8 cellular contexts compared by ENCODE assay signal in genomic region chr3:133384331-133385027, GRCh38. TPM values are rescaled to one million over a fixed set of nuclear protein-coding genes. Genes with fewer than 3 reads are reported as not detected.
A peak's percentile ranks its signal among the peaks of the same experiment; 100 is the strongest.
DNase-seq lines count a peak whose midpoint lies in the region; ATAC-seq, FAIRE-seq and TF ChIP-seq lines count a peak whose summit lies in the region.

No MANE protein-coding gene starts in this region.

- H3K27me3 ChIP-seq in H9 (ENCODE audit: insufficient read depth, low read length) (no peaks in the 10 kb centered on the region), mesenchymal stem cell (ENCODE audit: control insufficient read depth in 1 of 2, insufficient read depth in 1 of 2, low read length in 2 of 2) (peaks cover 0 to 59% of the 10 kb centered on the region in 2 experiments), upper lobe of left lung (no peaks in the 10 kb centered on the region)

- H4K8ac ChIP-seq in H9 (replicated peaks; ENCODE audit: insufficient read length, low read depth, low read length) (no peak overlapping the region), mesenchymal stem cell (ENCODE audit: low read length) (no peak overlapping the region)

- H3K4me2 ChIP-seq in H9 (ENCODE audit: insufficient read depth, insufficient read length, low read length) (no peak overlapping the region), mesenchymal stem cell (ENCODE audit: low read length, poor library complexity, severe bottlenecking) (no peak overlapping the region)

- TF ChIP-seq EP300 in upper lobe of left lung (IDR thresholded peaks at IDR 0.05): no peak

- no peak overlapping the region for H3T11ph ChIP-seq in H9 (ENCODE audit: low read length)

- no peaks in the 10 kb centered on the region for H3K4me1 ChIP-seq in H9 (ENCODE audit: insufficient read depth, low read length)
- peaks cover 5% of the 10 kb centered on the region for H3K4me1 ChIP-seq in mesenchymal stem cell (ENCODE audit: control insufficient read depth, insufficient read depth, low read depth, low read length)
- peaks cover 7 to 24% (median 17%) of the 10 kb centered on the region in 4 donors for H3K4me1 ChIP-seq in upper lobe of left lung

- H3K18ac ChIP-seq in H9 (ENCODE audit: insufficient read length, low read depth, low read length) (no peak overlapping the region), mesenchymal stem cell (ENCODE audit: low read depth in 1 of 2, low read length in 2 of 2) (no peak overlapping the region)

- no peak overlapping the region for H2BK120ac ChIP-seq in H9 (ENCODE audit: low read depth, low read length, poor library complexity, severe bottlenecking)
- H2BK120ac ChIP-seq in mesenchymal stem cell (ENCODE audit: low read depth, low read length): no peak overlapping the region

- no peak overlapping the region for H3K4me3 Mint-ChIP-seq in H9

- no peak overlapping the region for H4K5ac ChIP-seq in H9 (ENCODE audit: insufficient read length, low read depth, low read length)

- H2BK5ac ChIP-seq in H9 (ENCODE audit: insufficient read length, low read length) (no peak overlapping the region), mesenchymal stem cell (ENCODE audit: low read depth, low read length, poor library complexity, severe bottlenecking) (no peak overlapping the region)

- H4K91ac ChIP-seq in H9 (ENCODE audit: insufficient read length, low read depth, low read length) (no peak overlapping the region), mesenchymal stem cell (ENCODE audit: low read length) (no peak overlapping the region)

- peak; percentile 69 for ATAC-seq in upper lobe of left lung (ENCODE audit: low FRiP score in 2 of 2)

- H3K4me3 ChIP-seq in NB4 (ENCODE audit: low read depth, low read length) (no peak overlapping the region), mesenchymal stem cell (ENCODE audit: insufficient read depth in 1 of 2, low read depth in 1 of 2, low read length in 2 of 2) (no peak overlapping the region), upper lobe of left lung (peak overlapping the region in 1 of 4 donors; percentile 4)

- no peak overlapping the region for H3K27ac Mint-ChIP-seq in H9

- H3K4me1 Mint-ChIP-seq in H9: peaks cover 17 to 21% of the 10 kb centered on the region in 2 experiments

- DNase-seq in GM10266 (ENCODE audit: extremely low spot score): peak; percentile 62
- peak; percentile 83 for DNase-seq in H9
- peak; percentile 64 for DNase-seq in NB4 (ENCODE audit: low read depth)
- DNase-seq in SHP77 treated with DMSO at 0.1 percent for 48 hours (lab: John Stamatoyannopoulos, UW): peak; percentile 29
- DNase-seq in mesenchymal stem cell: peak; percentile 40
- DNase-seq in upper lobe of left lung: peak; percentile 27 to 59
- DNase-seq in OCI-M2 (lab: John Stamatoyannopoulos, UW; ENCODE audit: unreplicated experiment): no peak

- H3K4ac ChIP-seq in H9 (ENCODE audit: low read depth, low read length) (no peak overlapping the region), mesenchymal stem cell (ENCODE audit: low read depth in 1 of 2, low read length in 2 of 2) (no peak overlapping the region)

- no CpG with 5 or more reads among the region's 13 CpGs for WGBS in H9 (ENCODE audit: extremely low coverage, insufficient read length, low lambda C conversion rate)
- 20% methylated on average over 12 of the region's 13 CpGs for WGBS in mesenchymal stem cell
- WGBS in upper lobe of left lung, 2 donors: 26 to 30% methylated on average over 10 to 13 of the region's 13 CpGs

- H4K20me1 ChIP-seq in H9 (ENCODE audit: control insufficient read depth, insufficient read depth, insufficient read length): no peaks in the 10 kb centered on the region

- no peak overlapping the region; the same call in 1 of the 2 replicates for H2BK15ac ChIP-seq in H9 (ENCODE audit: low read depth, low read length)
- H2BK15ac ChIP-seq in mesenchymal stem cell (ENCODE audit: low read depth, poor library complexity, severe bottlenecking): no peak overlapping the region

- peak; percentile 21 for FAIRE-seq in endometrium (lab: Jason Lieb, UNC)

- H3K27me3 Mint-ChIP-seq in H9 (ENCODE audit: low read depth): no peaks in the 10 kb centered on the region

- no peak overlapping the region for H2BK12ac ChIP-seq in H9 (ENCODE audit: insufficient read length, low read depth, low read length)
- H2BK12ac ChIP-seq in mesenchymal stem cell (ENCODE audit: low read length in 2 of 2): no peak overlapping the region

- no peak overlapping the region for H2BK20ac ChIP-seq in H9 (ENCODE audit: low read depth, low read length, poor library complexity, severe bottlenecking)

- H2AFZ ChIP-seq in H9 (ENCODE audit: low read length) (no peak overlapping the region), mesenchymal stem cell (ENCODE audit: low read depth, low read length) (no peak overlapping the region)

- no peak overlapping the region for H3K56ac ChIP-seq in H9 (ENCODE audit: insufficient read length, low read depth, low read length)

- no peak overlapping the region for H3K27ac ChIP-seq in H9 (ENCODE audit: insufficient read length, low read depth, low read length)
- no peak overlapping the region for H3K27ac ChIP-seq in mesenchymal stem cell (ENCODE audit: low read length, poor library complexity, severe bottlenecking)
- H3K27ac ChIP-seq in upper lobe of left lung: no peak overlapping the region

- peaks cover 0 to 3% (median 0%) of the 10 kb centered on the region in 3 experiments; a peak in 3 of 7 replicates for H3K36me3 Mint-ChIP-seq in H9 (ENCODE audit: insufficient read depth in 1 of 3, low read depth in 3 of 3)

- TF ChIP-seq POLR2A in NB4 (IDR thresholded peaks at IDR 0.05; ENCODE audit: extremely low read depth, insufficient read length) (no peak), upper lobe of left lung (IDR thresholded peaks at IDR 0.05) (no peak)

- H3K79me1 ChIP-seq in H9 (ENCODE audit: insufficient read depth, low read depth, low read length, poor library complexity, severe bottlenecking): no peaks in the 10 kb centered on the region
- H3K79me1 ChIP-seq in mesenchymal stem cell (replicated peaks; ENCODE audit: low read length, poor library complexity, severe bottlenecking): no peaks in the 10 kb centered on the region

- no peak overlapping the region for H3K23ac ChIP-seq in H9 (ENCODE audit: insufficient read length, low read depth, low read length)
- no peak overlapping the region for H3K23ac ChIP-seq in mesenchymal stem cell (ENCODE audit: low read length in 2 of 2)

- H3K36me3 ChIP-seq in mesenchymal stem cell (ENCODE audit: control insufficient read depth in 1 of 2, insufficient read depth in 2 of 2, low read depth in 1 of 2, low read length in 2 of 2) (no peaks in the 10 kb centered on the region), upper lobe of left lung (peaks cover 0 to 7% (median 2%) of the 10 kb centered on the region in 4 donors)

- H3K9ac ChIP-seq in H9 (ENCODE audit: extremely low read depth, insufficient read length, low read length) (no peak overlapping the region), mesenchymal stem cell (ENCODE audit: low read length) (no peak overlapping the region)

- H3K14ac ChIP-seq in H9 (ENCODE audit: insufficient read depth, low read length): no peak overlapping the region; the same call in 1 of the 2 replicates
- no peak overlapping the region for H3K14ac ChIP-seq in mesenchymal stem cell (ENCODE audit: low read length in 2 of 2)

- TF ChIP-seq CTCF in GM10266 (IDR thresholded peaks at IDR 0.05; ENCODE audit: control insufficient read depth, insufficient read depth, low read depth, missing control alignments): peak; percentile 59
- peak; percentile 95 for TF ChIP-seq CTCF in H9 (conservative IDR thresholded peaks at IDR 0.05)
- TF ChIP-seq CTCF in NB4 (IDR thresholded peaks at IDR 0.05; ENCODE audit: low read depth, low read length): peak; percentile 70
- peak; percentile 62 to 89 (median 80) for TF ChIP-seq CTCF in upper lobe of left lung (IDR thresholded peaks at IDR 0.05)

- no peak overlapping the region for H2AK5ac ChIP-seq in H9 (ENCODE audit: insufficient read length, low read length)
- H2AK5ac ChIP-seq in mesenchymal stem cell (ENCODE audit: low read length, severe bottlenecking): no peak overlapping the region

- no peaks in the 10 kb centered on the region for H3K79me2 ChIP-seq in H9 (ENCODE audit: insufficient read depth, low read length)

- no peaks in the 10 kb centered on the region for H3K9me3 Mint-ChIP-seq in H9

- no peaks in the 10 kb centered on the region for H3K23me2 ChIP-seq in H9 (ENCODE audit: insufficient read length, low read depth, low read length, poor library complexity, severe bottlenecking)

- H3K9me3 ChIP-seq in H9 (ENCODE audit: control insufficient read depth, low read depth, low read length) (no peaks in the 10 kb centered on the region), mesenchymal stem cell (ENCODE audit: control insufficient read depth, low read length) (no peaks in the 10 kb centered on the region), upper lobe of left lung (no peaks in the 10 kb centered on the region)

RNA-seq across cellular contexts. Expression of gene BFSP2, which starts 15.4 kb away (rescaled TPM):
- not detected in 2 replicates for total RNA-seq in H9 (2021)
- polyA plus RNA-seq in mesenchymal stem cell (2013, experiment 1 of 2): not detected
- not detected for polyA plus RNA-seq in mesenchymal stem cell (2013, experiment 2 of 2)
- under 1 TPM in 1 of 6 donors, not detected in 5; 0.69 TPM for total RNA-seq in upper lobe of left lung
